Comparison of ENCODE assay signal across 8 cellular contexts in the genomic region with DNA sequence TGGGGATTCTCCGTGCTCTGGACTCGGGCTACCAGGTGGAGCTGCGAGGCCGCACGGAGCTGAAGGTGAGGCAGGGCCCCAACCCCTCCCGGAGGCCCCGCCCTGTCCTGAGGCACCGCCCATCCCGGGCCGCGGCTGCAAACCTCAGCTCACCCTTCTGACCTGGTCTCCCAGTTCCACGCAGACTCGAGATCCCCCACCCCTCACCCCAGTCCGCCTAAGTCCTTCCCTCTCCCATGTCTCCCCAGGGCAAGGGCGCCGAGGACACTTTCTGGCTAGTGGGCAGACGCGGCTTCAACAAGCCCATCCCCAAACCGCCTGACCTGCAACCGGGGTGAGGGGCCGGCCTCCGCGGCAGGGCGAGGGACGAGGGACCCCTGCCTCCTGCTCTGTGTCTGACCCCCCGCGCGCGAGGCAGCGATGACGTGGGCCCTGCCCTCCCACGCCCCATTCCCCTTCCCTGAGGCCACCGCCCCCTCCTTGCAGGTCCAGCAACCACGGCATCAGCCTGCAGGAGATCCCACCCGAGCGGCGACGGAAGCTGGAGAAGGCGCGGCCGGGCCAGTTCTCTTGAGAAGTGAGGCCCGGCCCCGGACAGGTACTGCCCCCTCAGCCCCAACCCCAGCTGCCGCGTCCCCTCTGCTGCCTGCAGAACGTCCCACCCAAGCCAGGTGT. TPM values are rescaled to one million over a fixed set of nuclear protein-coding genes. Genes with fewer than 3 reads are reported as not detected.
A peak's percentile ranks its signal among the peaks of the same experiment; 100 is the strongest.
DNase-seq lines count a peak whose midpoint lies in the region; ATAC-seq and TF ChIP-seq lines count a peak whose summit lies in the region.

No MANE protein-coding gene starts in this region.

- H3K4me1 ChIP-seq in H9 (ENCODE audit: insufficient read depth, low read length), result no peaks in the 10 kb centered on the region; the same call in 1 of the 2 replicates
- peaks cover 0 to 54% (median 15%) of the 10 kb centered on the region in 9 donors for H3K4me1 ChIP-seq in heart right ventricle
- no peaks in the 10 kb centered on the region for H3K4me1 ChIP-seq in rectal smooth muscle tissue (ENCODE audit: control insufficient read depth, insufficient read depth, low read length)

- no peak overlapping the region for H3K4ac ChIP-seq in H9 (ENCODE audit: low read depth, low read length)

- no peaks in the 10 kb centered on the region for H4K20me1 ChIP-seq in H9 (ENCODE audit: control insufficient read depth, insufficient read depth, insufficient read length)

- H3K36me3 ChIP-seq in heart right ventricle (no peaks in the 10 kb centered on the region), rectal smooth muscle tissue (ENCODE audit: control insufficient read depth, insufficient read depth, low read length) (no peaks in the 10 kb centered on the region)

- no peaks in the 10 kb centered on the region for H3K79me2 ChIP-seq in H9 (ENCODE audit: insufficient read depth, low read length)

- H3K23me2 ChIP-seq in H9 (ENCODE audit: insufficient read length, low read depth, low read length, poor library complexity, severe bottlenecking), result peaks cover 11% of the 10 kb centered on the region

- H3K4me3 ChIP-seq in heart right ventricle (peak overlapping the region; percentile 16 to 57 (median 46)), rectal smooth muscle tissue (ENCODE audit: low read length) (peak overlapping the region; percentile 50)

- H2BK15ac ChIP-seq in H9 (ENCODE audit: low read depth, low read length), result no peak overlapping the region

- WGBS in H9 (ENCODE audit: extremely low coverage, insufficient read length, low lambda C conversion rate), result no CpG with 5 or more reads among the region's 46 CpGs
- whole genome bisulfite sequencing in heart right ventricle, 2 donors, result 1 to 4% methylated on average over 46 of the region's 46 CpGs

- H3K27ac Mint-ChIP-seq in H9, result no peak overlapping the region

- H4K91ac ChIP-seq in H9 (ENCODE audit: insufficient read length, low read depth, low read length), result no peak overlapping the region

- peak overlapping the region; percentile 71 for H2AFZ ChIP-seq in H9 (ENCODE audit: low read length)

- no peak overlapping the region for H4K5ac ChIP-seq in H9 (ENCODE audit: insufficient read length, low read depth, low read length)

- H2BK20ac ChIP-seq in H9 (ENCODE audit: low read depth, low read length, poor library complexity, severe bottlenecking), result no peak overlapping the region

- no peaks in the 10 kb centered on the region for H3K79me1 ChIP-seq in H9 (ENCODE audit: insufficient read depth, low read depth, low read length, poor library complexity, severe bottlenecking)

- TF ChIP-seq CTCF in H9 (conservative IDR thresholded peaks at IDR 0.05), result no peak
- no peak for TF ChIP-seq CTCF in heart right ventricle (IDR thresholded peaks at IDR 0.05)

- H3K56ac ChIP-seq in H9 (ENCODE audit: insufficient read length, low read depth, low read length), result no peak overlapping the region

- H3K27me3 Mint-ChIP-seq in H9 (ENCODE audit: low read depth), result peaks cover 35% of the 10 kb centered on the region

- ATAC-seq in heart right ventricle (peak in 7 of 8 donors; percentile 16 to 49 (median 35)), HG03097 (IDR thresholded peaks at IDR 0.05; ENCODE audit: low FRiP score, unreplicated experiment) (no peak), HG02763 (IDR thresholded peaks at IDR 0.05; ENCODE audit: unreplicated experiment) (no peak)

- H3K27me3 ChIP-seq in H9 (ENCODE audit: insufficient read depth, low read length) (no peaks in the 10 kb centered on the region; the same call in 1 of the 2 replicates), heart right ventricle (peaks cover 0 to 26% (median 15%) of the 10 kb centered on the region in 7 donors), rectal smooth muscle tissue (ENCODE audit: control insufficient read depth, insufficient read depth, low read length) (peaks cover 5% of the 10 kb centered on the region)

- H3K9ac ChIP-seq in H9 (ENCODE audit: extremely low read depth, insufficient read length, low read length) (no peak overlapping the region), rectal smooth muscle tissue (ENCODE audit: low read length) (no peak overlapping the region)

- no peak overlapping the region for H2BK12ac ChIP-seq in H9 (ENCODE audit: insufficient read length, low read depth, low read length)

- no peak overlapping the region for H3K23ac ChIP-seq in H9 (ENCODE audit: insufficient read length, low read depth, low read length)

- intact Hi-C loops in heart right ventricle (cut with DNase I), result loop anchor here in 1 of 10 donors (5.0 kb wide), 1 partner anchor 41 kb away; no protein-coding TSS in a partner anchor

- H2BK120ac ChIP-seq in H9 (ENCODE audit: low read depth, low read length, poor library complexity, severe bottlenecking), result no peak overlapping the region

- no peak overlapping the region for H3T11ph ChIP-seq in H9 (ENCODE audit: low read length)

- DNase-seq in H9 (peak; percentile 75), heart right ventricle (no peak), SIG-M5 (lab: John Stamatoyannopoulos, UW) (no peak), KBM-7 (no peak)
- DNase-seq in activated T-cell treated with anti-CD3 and anti-CD28 coated beads, Interleukin-2, amount 50 U/mL, for 1 hour, result peak; percentile 37

- H2AK5ac ChIP-seq in H9 (ENCODE audit: insufficient read length, low read length), result no peak overlapping the region

- H3K9me3 Mint-ChIP-seq in H9, result no peaks in the 10 kb centered on the region

- H3K4me2 ChIP-seq in H9 (ENCODE audit: insufficient read depth, insufficient read length, low read length), result peak overlapping the region; percentile 75

- no peak overlapping the region for H2BK5ac ChIP-seq in H9 (ENCODE audit: insufficient read length, low read length)

- H3K14ac ChIP-seq in H9 (ENCODE audit: insufficient read depth, low read length), result no peak overlapping the region

- H3K27ac ChIP-seq in H9 (ENCODE audit: insufficient read length, low read depth, low read length) (no peak overlapping the region), heart right ventricle (no peak overlapping the region), rectal smooth muscle tissue (ENCODE audit: low read depth, low read length) (no peak overlapping the region)

- H4K8ac ChIP-seq in H9 (replicated peaks; ENCODE audit: insufficient read length, low read depth, low read length), result no peak overlapping the region

- H3K36me3 Mint-ChIP-seq in H9 (ENCODE audit: insufficient read depth in 1 of 3, low read depth in 3 of 3), result peaks cover 0 to 1% (median 0%) of the 10 kb centered on the region in 3 experiments; a peak in 2 of 7 replicates

- no peaks in the 10 kb centered on the region for H3K9me3 ChIP-seq in H9 (ENCODE audit: control insufficient read depth, low read depth, low read length)
- H3K9me3 ChIP-seq in heart right ventricle, result no peaks in the 10 kb centered on the region

- peak overlapping the region; percentile 73 to 84 for H3K4me3 Mint-ChIP-seq in H9

- H3K18ac ChIP-seq in H9 (ENCODE audit: insufficient read length, low read depth, low read length), result peak overlapping the region; percentile 5

- peaks cover 6 to 16% of the 10 kb centered on the region in 2 experiments for H3K4me1 Mint-ChIP-seq in H9

- in situ Hi-C loops in KBM-7 (cut with MboI; ENCODE audit: low pct_unique_long_range_greater_than_20kb, low sequenced_read_pairs), result no loop called here

RNA-seq across cellular contexts. Expression of a gene that starts 13.7 kb away (rescaled TPM):
- total RNA-seq in H9 (2021) (0.15 and 0.35 TPM in 2 replicates), heart right ventricle (under 1 TPM in 6 of 10 donors, not detected in 4; 0.06 to 0.69 (median 0.36) TPM)
- not detected for polyA plus RNA-seq in heart right ventricle

RNA-seq across cellular contexts. Expression of a gene that starts 22.8 kb away (rescaled TPM):
- total RNA-seq in H9 (2021) (0.11 TPM in 1 of 2 replicates, not detected in the other), heart right ventricle (under 1 TPM in 4 of 10 donors, not detected in 6; 0.10 to 0.76 (median 0.15) TPM)
- 1 to 10 TPM in 1 of 2 donors, under 1 TPM in 1; 0.37 to 1.3 TPM for polyA plus RNA-seq in heart right ventricle

Comparison
In these comparisons a context has a peak if more than half of its experiments do, and no peak if none do; other contexts are left out.
1. DNase-seq: peak in H9 (single experiment) and activated T-cell treated with anti-CD3 and anti-CD28 coated beads, Interleukin-2, amount 50 U/mL, for 1 hour (single experiment); none in heart right ventricle (0 of 2), SIG-M5 (single experiment) and KBM-7 (single experiment).
2. ATAC-seq: peak in heart right ventricle (7 of 8); none in HG03097 (single experiment) and HG02763 (single experiment).